In the genomic region with DNA sequence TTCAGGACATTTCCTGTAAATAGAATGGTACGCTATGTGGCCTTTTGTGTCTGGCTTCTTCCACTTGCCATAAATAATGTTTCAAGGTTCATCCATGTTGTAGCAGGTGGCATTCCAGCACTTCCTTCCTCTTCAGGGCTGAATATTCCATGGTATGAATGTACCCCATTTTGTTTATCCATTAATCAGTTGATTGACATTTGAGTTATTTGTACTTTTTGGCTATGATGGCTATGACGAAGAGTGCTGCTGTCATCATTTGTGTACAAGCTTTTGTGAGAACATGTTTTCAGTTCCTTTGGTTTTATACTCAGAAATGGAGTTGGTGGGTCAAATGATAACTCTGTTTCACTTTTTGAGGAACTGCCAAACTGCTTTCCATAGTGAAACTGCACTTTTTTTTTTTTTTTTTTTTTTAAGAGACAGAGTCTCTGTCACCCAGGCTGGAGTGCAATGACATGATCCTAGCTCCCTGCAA, we compare ENCODE assay signal across 9 cellular contexts. TPM values are rescaled to one million over a fixed set of nuclear protein-coding genes. Genes with fewer than 3 reads are reported as not detected.
A peak's percentile ranks its signal among the peaks of the same experiment; 100 is the strongest.
DNase-seq lines count a peak whose midpoint lies in the region; ATAC-seq, FAIRE-seq and TF ChIP-seq lines count a peak whose summit lies in the region.
"Had no signal": no experiment of that assay in that cellular context is flagged by ENCODE, and none has a peak within 500 bp of the region (broad histone marks: within the 10 kb centered on the region; RNA-seq: fewer than 3 reads in every experiment).

No MANE protein-coding gene starts in this region.

- no peak overlapping the region for H3K9ac ChIP-seq in OCI-LY1 (ENCODE audit: low read length)

- H3K4me2 ChIP-seq in OCI-LY1 (ENCODE audit: low read length) = peak overlapping the region; percentile 47; the same call in 1 of the 2 replicates

- no peaks in the 10 kb centered on the region for H3F3A ChIP-seq in OCI-LY1 (ENCODE audit: insufficient read depth, low read length)

- DNase-seq in mucosa of descending colon (no peak), mesenteric fat pad (ENCODE audit: low spot score) (no peak), WERI-Rb-1 (no peak), DMS 273 (lab: John Stamatoyannopoulos, UW; ENCODE audit: unreplicated experiment) (no peak), HTR-8/SVneo (ENCODE audit: insufficient read length, low spot score) (no peak)

- intact Hi-C loops in mucosa of descending colon (cut with DNase I, micrococcal nuclease) = no loop called here

- H3K27me3 ChIP-seq in OCI-LY1 (ENCODE audit: insufficient read depth, low read length) (no peaks in the 10 kb centered on the region), WERI-Rb-1 (ENCODE audit: insufficient read depth, low read depth, severe bottlenecking) (no peaks in the 10 kb centered on the region)
- H3K27me3 ChIP-seq: SJSA1 had no signal

- H3K4me3 ChIP-seq in OCI-LY1 (ENCODE audit: low read depth, low read length, poor library complexity, severe bottlenecking) (no peak overlapping the region), mucosa of descending colon (no peak overlapping the region), WERI-Rb-1 (ENCODE audit: low read depth, low read length) (no peak overlapping the region)
- H3K4me3 ChIP-seq: SJSA1 had no signal

- H3K79me2 ChIP-seq in OCI-LY1 (ENCODE audit: insufficient read depth, low read length) = no peaks in the 10 kb centered on the region

- H3K36me3 ChIP-seq in OCI-LY1 (ENCODE audit: insufficient read depth, low read length) = no peaks in the 10 kb centered on the region
- H3K36me3 ChIP-seq in mucosa of descending colon (ENCODE audit: low read depth) = no peaks in the 10 kb centered on the region
- H3K36me3 ChIP-seq in WERI-Rb-1 = no peaks in the 10 kb centered on the region
- H3K36me3 ChIP-seq: SJSA1 had no signal

- ATAC-seq in GM18907 (IDR thresholded peaks at IDR 0.05; ENCODE audit: unreplicated experiment) = peak; percentile 88
- ATAC-seq in HG02678 (IDR thresholded peaks at IDR 0.05; ENCODE audit: unreplicated experiment) = peak; percentile 68
- ATAC-seq in mucosa of descending colon = peak; percentile 7

- H3K4me1 ChIP-seq in OCI-LY1 (ENCODE audit: insufficient read depth, low read length, severe bottlenecking) (peaks cover 7% of the 10 kb centered on the region), mucosa of descending colon (ENCODE audit: low read depth) (no peaks in the 10 kb centered on the region)
- H3K4me1 ChIP-seq: SJSA1 had no signal

- H3K27ac ChIP-seq in OCI-LY1 (ENCODE audit: low read depth, low read length, poor library complexity, severe bottlenecking) (peak overlapping the region; percentile 52), WERI-Rb-1 (no peak overlapping the region)
- H3K27ac ChIP-seq: SJSA1 had no signal

- H2AFZ ChIP-seq in OCI-LY1 (ENCODE audit: low read length) = peak overlapping the region; percentile 75; the same call in 1 of the 2 replicates

- H3K9me2 ChIP-seq in OCI-LY1 (ENCODE audit: low read depth, low read length) = no peaks in the 10 kb centered on the region

- no peaks in the 10 kb centered on the region for H3K9me3 ChIP-seq in OCI-LY1 (ENCODE audit: low read length)
- no peaks in the 10 kb centered on the region for H3K9me3 ChIP-seq in mucosa of descending colon
- H3K9me3 ChIP-seq in WERI-Rb-1 (ENCODE audit: severe bottlenecking) = no peaks in the 10 kb centered on the region
- H3K9me3 ChIP-seq: SJSA1 had no signal

- FAIRE-seq in HTR-8/SVneo (lab: Jason Lieb, UNC) = no peak

- TF ChIP-seq CTCF in OCI-LY1 (IDR thresholded peaks at IDR 0.05; ENCODE audit: low read length) (no peak), mucosa of descending colon (IDR thresholded peaks at IDR 0.05) (no peak), WERI-Rb-1 (IDR thresholded peaks at IDR 0.05; ENCODE audit: low read depth, low read length) (no peak)

- H4K20me1 ChIP-seq in OCI-LY1 (ENCODE audit: insufficient read depth, low read length) = no peaks in the 10 kb centered on the region

RNA-seq across cellular contexts. Expression of gene CDK2AP1, which starts 6.5 kb away (rescaled TPM):
- total RNA-seq in mucosa of descending colon (100 to 1,000 TPM in 1 of 3 donors, 10 to 100 TPM in 2; 41.2 to 125 (median 61.9) TPM), mesenteric fat pad (105 TPM)

RNA-seq across cellular contexts. Expression of gene MTRFR, which starts 45.0 kb away (rescaled TPM):
- total RNA-seq in mucosa of descending colon = 10 to 100 TPM in 2 of 3 donors, 1 to 10 TPM in 1; 9.0 to 11.2 (median 10.4) TPM
- 5.4 TPM for total RNA-seq in mesenteric fat pad

RNA-seq across cellular contexts. Expression of gene MPHOSPH9, which starts 45.2 kb away (rescaled TPM):
- total RNA-seq in mucosa of descending colon (10 to 100 TPM; 19.6 to 28.7 (median 19.8) TPM), mesenteric fat pad (12.8 TPM)

Comparison
In these comparisons a context has a peak if more than half of its experiments do, and no peak if none do; other contexts are left out.
1. ATAC-seq: peak in every context shown above with its lines; median percentile 88 in GM18907; 68 in HG02678; 7 in mucosa of descending colon.